ENCODE assay signal across 11 cellular contexts in genomic region chr1:245258271-245258920, GRCh38.
DNase-seq lines count a peak whose midpoint lies in the region; ATAC-seq and TF ChIP-seq lines count a peak whose summit lies in the region.
"Had no signal": no experiment of that assay in that cellular context is flagged by ENCODE, and none has a peak within 500 bp of the region (broad histone marks: within the 10 kb centered on the region; RNA-seq: fewer than 3 reads in every experiment).

No MANE protein-coding gene starts in this region.

- intact Hi-C loops in colonic mucosa (cut with DNase I): no loop called here

- peaks cover 7% of the 10 kb centered on the region for H3K27me3 ChIP-seq in colonic mucosa
- no peaks in the 10 kb centered on the region for H3K27me3 ChIP-seq in mucosa of stomach (ENCODE audit: control insufficient read depth, insufficient read depth, low read length)
- H3K27me3 ChIP-seq: BLaER1 had no signal

- H3K27ac ChIP-seq in colonic mucosa: no peak overlapping the region
- H3K27ac ChIP-seq: BLaER1, epithelial cell of prostate had no signal

- ATAC-seq in HG03460 (IDR thresholded peaks at IDR 0.05; ENCODE audit: unreplicated experiment) (no peak), GM21515 (IDR thresholded peaks at IDR 0.05; ENCODE audit: unreplicated experiment) (no peak)

- H3K9ac ChIP-seq in colonic mucosa (ENCODE audit: low read depth in 2 of 2, low read length in 2 of 2) (no peak overlapping the region), mucosa of stomach (ENCODE audit: low read length) (peak overlapping the region; percentile 50)
- H3K9ac ChIP-seq: BLaER1 had no signal

- no peaks in the 10 kb centered on the region for H3K4me1 ChIP-seq in colonic mucosa
- peaks cover 43% of the 10 kb centered on the region for H3K4me1 ChIP-seq in mucosa of stomach (ENCODE audit: control insufficient read depth, insufficient read depth, low read length)

- H3K4me3 ChIP-seq in colonic mucosa (no peak overlapping the region), mucosa of stomach (ENCODE audit: low read length) (no peak overlapping the region)
- H3K4me3 ChIP-seq: BLaER1 had no signal

- no peak for TF ChIP-seq CTCF in colonic mucosa (IDR thresholded peaks at IDR 0.05)

- DNase-seq in DMS153 treated with DMSO at 0.1 percent for 48 hours (lab: John Stamatoyannopoulos, UW; ENCODE audit: unreplicated experiment): peak; percentile 81
- peak; percentile 21 for DNase-seq in NCI-H774 (lab: John Stamatoyannopoulos, UW)
- DNase-seq in colonic mucosa: peak; percentile 55
- no peak for DNase-seq in stimulated activated CD4-positive, alpha-beta T cell treated with anti-CD3 and anti-CD28 coated beads, Interleukin-4, amount 100 ng/mL, for 1 hour
- no peak for DNase-seq in dedifferentiated amniotic fluid mesenchymal stem cell (ENCODE audit: extremely low spot score)
- DNase-seq: activated T-cell treated with anti-CD3 and anti-CD28 coated beads, Interleukin-2, amount 50 U/mL, for 1 hour had no signal

- H3K9me3 ChIP-seq in colonic mucosa (no peaks in the 10 kb centered on the region), mucosa of stomach (ENCODE audit: control insufficient read depth, low read length) (no peaks in the 10 kb centered on the region)
- H3K9me3 ChIP-seq: BLaER1 had no signal

- H3K36me3 ChIP-seq in colonic mucosa: no peaks in the 10 kb centered on the region
- no peaks in the 10 kb centered on the region for H3K36me3 ChIP-seq in mucosa of stomach (ENCODE audit: control insufficient read depth, insufficient read depth, low read length)
- H3K36me3 ChIP-seq: BLaER1 had no signal

Comparison
In these comparisons a context has a peak if more than half of its experiments do, and no peak if none do; other contexts are left out.
1. DNase-seq: peak in DMS153 treated with DMSO at 0.1 percent for 48 hours (single experiment), NCI-H774 (single experiment) and colonic mucosa (single experiment); none in stimulated activated CD4-positive, alpha-beta T cell treated with anti-CD3 and anti-CD28 coated beads, Interleukin-4, amount 100 ng/mL, for 1 hour (single experiment) and dedifferentiated amniotic fluid mesenchymal stem cell (single experiment).